In genomic region chr21:32380940-32381339, GRCh38 we compare ENCODE assay signal across 28 cellular contexts. TPM values are rescaled to one million over a fixed set of nuclear protein-coding genes. Genes with fewer than 3 reads are reported as not detected.
DNase-seq lines count a peak whose midpoint lies in the region; ATAC-seq, FAIRE-seq and TF ChIP-seq lines count a peak whose summit lies in the region.
"Had no signal": no experiment of that assay in that cellular context is flagged by ENCODE, and none has a peak within 500 bp of the region (broad histone marks: within the 10 kb centered on the region; RNA-seq: fewer than 3 reads in every experiment).

No MANE protein-coding gene starts in this region.

- TF ChIP-seq EP300 in A549 (IDR thresholded peaks at IDR 0.05) (no peak), sigmoid colon (IDR thresholded peaks at IDR 0.05) (no peak)

- peaks cover 78% of the 10 kb centered on the region for H3K79me2 ChIP-seq in PC-3 (ENCODE audit: low read length)

- H3K36me3 ChIP-seq in PC-3 (ENCODE audit: low read depth, low read length) (peaks cover 61% of the 10 kb centered on the region), sigmoid colon (peaks cover 15 to 71% (median 23%) of the 10 kb centered on the region in 4 donors)

- H3K4me2 ChIP-seq in A549 = 0 out of 3 replicates have a peak overlapping the region, but pooled peaks have one; percentile 71
- no peak overlapping the region for H3K4me2 ChIP-seq in PC-3 (ENCODE audit: low read length)

- WGBS in A549 (ENCODE audit: missing lambda C conversion rate) = 75% methylated on average over 4 of the region's 4 CpGs
- WGBS in sigmoid colon, 2 donors = 79 to 86% methylated on average over 4 of the region's 4 CpGs

- DNase-seq in A549 (ENCODE audit: low read depth in 1 of 2, low spot score in 1 of 2) (no peak), PC-3 (no peak), epithelial cell of prostate (ENCODE audit: low read depth, low spot score) (no peak), sigmoid colon (no peak), iPS-NIHi7 (ENCODE audit: extremely low spot score) (no peak)
- no peak for DNase-seq in activated CD4-positive, alpha-beta T cell treated with anti-CD3 and anti-CD28 coated beads for 1 hour
- DNase-seq: ACHN; activated CD4-positive, alpha-beta memory T cell treated with anti-CD3 and anti-CD28 coated beads for 36 hours; activated CD4-positive, CD25-positive, alpha-beta regulatory T cell; activated CD8-positive, alpha-beta memory T cell treated with anti-CD3 and anti-CD28 coated beads, Interleukin-2, amount 50 U/mL, for 48 hours; activated naive CD8-positive, alpha-beta T cell treated with anti-CD3 and anti-CD28 coated beads, Interleukin-2, amount 10 ng/mL, durations not matched to agents 7 days and 5 days; body of pancreas; DMS53; erythroblast; foreskin fibroblast; GDM1; KG1; left colon; NCI-H1048; NCI-H187 treated with DMSO at 0.1 percent for 48 hours; NCI-H345; NCI-H774; OCI-M1; SHP77; stimulated activated naive CD4-positive, alpha-beta T cell treated with Interleukin-2 at 50 U/mL for 16 hours had no signal

- no peak for FAIRE-seq in A549 (lab: Jason Lieb, UNC)

- no peak for ATAC-seq in A549
- no peak for ATAC-seq in PC-3
- ATAC-seq in HG03521 (IDR thresholded peaks at IDR 0.05; ENCODE audit: unreplicated experiment) = no peak
- ATAC-seq in HG03571 (IDR thresholded peaks at IDR 0.05; ENCODE audit: unreplicated experiment) = no peak
- ATAC-seq: body of pancreas, left colon had no signal

- intact Hi-C loops in PC-3 (cut with micrococcal nuclease) (no loop called here), sigmoid colon (cut with DNase I) (no loop called here)

- H2AFZ ChIP-seq in PC-3 (ENCODE audit: low read length) = no peak overlapping the region

- H4K20me1 ChIP-seq in PC-3 (ENCODE audit: low read length) = peaks cover 24% of the 10 kb centered on the region

- POLR2A ChIA-PET in A549 (lab: Yijun Ruan, JAX) (no interaction called here), PC-3 (lab: Charles Lee; ENCODE audit: unreplicated experiment) (no interaction called here)

- TSS peak; percentile 5 for BruUV-seq in PC-3 (replicated peaks; lab: Mats Ljungman, UMichigan)

- no peak for TF ChIP-seq RAD21 in A549 (conservative IDR thresholded peaks at IDR 0.05 in 1 of 2, IDR thresholded peaks at IDR 0.05 in 1 of 2)

- H3K27me3 ChIP-seq in PC-3 (ENCODE audit: low read length) (no peaks in the 10 kb centered on the region), sigmoid colon (no peaks in the 10 kb centered on the region)
- H3K27me3 ChIP-seq: body of pancreas had no signal

- CTCF ChIA-PET in A549 (lab: Yijun Ruan, JAX) (interaction anchor here (1.0 kb wide), 1 partner anchor 190 kb away, joined by 3 read pairs; no protein-coding TSS in a partner anchor), PC-3 (lab: Charles Lee) (no interaction called here)

- H3K9me2 ChIP-seq in PC-3 (replicated peaks; ENCODE audit: low read length) = no peaks in the 10 kb centered on the region

- H3K9me3 ChIP-seq in A549 = no peaks in the 10 kb centered on the region
- H3K9me3 ChIP-seq in PC-3 (ENCODE audit: low read length) = no peaks in the 10 kb centered on the region
- no peaks in the 10 kb centered on the region for H3K9me3 ChIP-seq in sigmoid colon
- H3K9me3 ChIP-seq: body of pancreas had no signal

- TF ChIP-seq CTCF in A549 (IDR thresholded peaks at IDR 0.05) = no peak
- TF ChIP-seq CTCF in PC-3 (conservative IDR thresholded peaks at IDR 0.05; ENCODE audit: low read depth, low read length) = no peak
- TF ChIP-seq CTCF in sigmoid colon (IDR thresholded peaks at IDR 0.05) = no peak

- no peak for TF ChIP-seq POLR2A in A549 (IDR thresholded peaks at IDR 0.05; ENCODE audit: low read length)
- TF ChIP-seq POLR2A in sigmoid colon (IDR thresholded peaks at IDR 0.05) = no peak

- no peak overlapping the region for H3K4me3 ChIP-seq in A549
- no peak overlapping the region for H3K4me3 ChIP-seq in PC-3 (ENCODE audit: low read length)
- no peak overlapping the region for H3K4me3 ChIP-seq in sigmoid colon
- H3K4me3 ChIP-seq: body of pancreas had no signal

- H3K9ac ChIP-seq in PC-3 (ENCODE audit: low read length) = no peak overlapping the region

- peak overlapping the region; percentile 64 to 76; a peak in 5 of 6 replicates for H3K27ac ChIP-seq in A549
- no peak overlapping the region for H3K27ac ChIP-seq in PC-3 (ENCODE audit: low read length)
- peak overlapping the region; percentile 77 for H3K27ac ChIP-seq in epithelial cell of prostate
- H3K27ac ChIP-seq in sigmoid colon = peak overlapping the region in 3 of 4 donors; percentile 38 to 84 (median 62)
- H3K27ac ChIP-seq: body of pancreas had no signal

- H3F3A ChIP-seq in PC-3 (ENCODE audit: low read length, unreplicated experiment) = no peaks in the 10 kb centered on the region

- H3K4me1 ChIP-seq in A549 (peaks cover 56% of the 10 kb centered on the region), PC-3 (ENCODE audit: insufficient read depth, low read length) (peaks cover 27% of the 10 kb centered on the region), sigmoid colon (peaks cover 0 to 17% (median 7%) of the 10 kb centered on the region in 4 donors)

TF ChIP-seq in A549, 52 proteins besides CTCF, POLR2A, EP300 and RAD21:
- TF ChIP-seq E2F6 (IDR thresholded peaks at IDR 0.05; ENCODE audit: borderline replicate concordance, low read depth) (no peak), ZFP36 (IDR thresholded peaks at IDR 0.05; ENCODE audit: borderline replicate concordance, partially characterized antibody) (no peak), SMC3 (IDR thresholded peaks at IDR 0.05) (no peak), POLR2AphosphoS2 (conservative IDR thresholded peaks at IDR 0.05; ENCODE audit: low read length) (no peak), NFE2L2 (conservative IDR thresholded peaks at IDR 0.05; ENCODE audit: low read length) (no peak), FOSB (CRISPR knock-in tag; IDR thresholded peaks at IDR 0.05) (no peak), CHD4 (IDR thresholded peaks at IDR 0.05; ENCODE audit: borderline replicate concordance) (no peak), ZSCAN20 (CRISPR knock-in tag; IDR thresholded peaks at IDR 0.05) (no peak), FOSL2 (IDR thresholded peaks at IDR 0.05) (no peak), FOSL2 (CRISPR knock-in tag; IDR thresholded peaks at IDR 0.05) (no peak), HDAC2 (IDR thresholded peaks at IDR 0.05) (no peak), NR3C1 (IDR thresholded peaks at IDR 0.05) (no peak), PBX3 (IDR thresholded peaks at IDR 0.05) (no peak), HOXB13 (CRISPR knock-in tag; IDR thresholded peaks at IDR 0.05; ENCODE audit: low read depth) (no peak), GATA3 (IDR thresholded peaks at IDR 0.05; ENCODE audit: borderline replicate concordance) (no peak)

RNA-seq across cellular contexts. Expression of gene URB1, which starts 11.9 kb away (rescaled TPM):
- polyA plus RNA-seq in A549 (2011; rRNA removed) = 8.7 and 9.0 TPM in 2 replicates
- polyA plus RNA-seq in A549 (2012; cell fraction: cytosol; rRNA removed) = 4.8 and 6.7 TPM in 2 replicates
- 14.2 and 16.0 TPM in 2 replicates for polyA plus RNA-seq in A549 (2012; cell fraction: nucleus; rRNA removed)
- polyA plus RNA-seq in A549 (2017; fragmentation: RNase III; extraction: RNeasy Plus Mini Kit Qiagen cat#74134 plus additional on column Dnase treatment) = 9.5 to 10.3 TPM (median 10.1 TPM) in 3 replicates
- 21.2 and 22.7 TPM in 2 replicates for polyA minus RNA-seq in A549 (2011; rRNA and poly(A)+ RNA removed)
- total RNA-seq in PC-3 (2014; rRNA removed) = 27.8 and 36.3 TPM in 2 replicates
- total RNA-seq in sigmoid colon = 10 to 100 TPM in 3 of 4 donors, 1 to 10 TPM in 1; 7.5 to 16.7 (median 11.5) TPM
- 1 to 10 TPM in 1 of 3 donors, under 1 TPM in 2; 0.60 to 7.1 (median 0.69) TPM for polyA plus RNA-seq in sigmoid colon

RNA-seq across cellular contexts. Expression of gene EVA1C, which starts 31.6 kb away (rescaled TPM):
- polyA plus RNA-seq in A549 (2011; rRNA removed) = 41.1 and 45.5 TPM in 2 replicates
- 14.5 and 15.7 TPM in 2 replicates for polyA plus RNA-seq in A549 (2012; cell fraction: cytosol; rRNA removed)
- 13.0 and 15.6 TPM in 2 replicates for polyA plus RNA-seq in A549 (2012; cell fraction: nucleus; rRNA removed)
- polyA plus RNA-seq in A549 (2017; fragmentation: RNase III; extraction: RNeasy Plus Mini Kit Qiagen cat#74134 plus additional on column Dnase treatment) = 42.3 to 50.4 TPM (median 48.0 TPM) in 3 replicates
- polyA minus RNA-seq in A549 (2011; rRNA and poly(A)+ RNA removed) = 22.8 and 29.4 TPM in 2 replicates
- 16.1 and 17.5 TPM in 2 replicates for total RNA-seq in PC-3 (2014; rRNA removed)
- total RNA-seq in sigmoid colon = 10 to 100 TPM; 32.1 to 53.8 (median 41.2) TPM
- polyA plus RNA-seq in sigmoid colon = 10 to 100 TPM in 1 of 3 donors, 1 to 10 TPM in 2; 3.5 to 10.8 (median 6.0) TPM
- total RNA-seq: HT1080 had no signal
